In genomic region chr12:94730846-94731245, GRCh38 we compare ENCODE assay signal across 19 cellular contexts.
DNase-seq lines count a peak whose midpoint lies in the region; ATAC-seq and TF ChIP-seq lines count a peak whose summit lies in the region.
"Had no signal": no experiment of that assay in that cellular context is flagged by ENCODE, and none has a peak within 500 bp of the region (broad histone marks: within the 10 kb centered on the region; RNA-seq: fewer than 3 reads in every experiment).

No MANE protein-coding gene starts in this region.

- peak; percentile 71 for DNase-seq in NCI-H2107 treated with DMSO at 0.1 percent for 48 hours (lab: John Stamatoyannopoulos, UW; ENCODE audit: unreplicated experiment)
- no peak for DNase-seq in NCI-H2107 (lab: John Stamatoyannopoulos, UW)
- DNase-seq in NCI-H2171 treated with DMSO at 0.1 percent for 48 hours (lab: John Stamatoyannopoulos, UW), result peak; percentile 83
- DNase-seq in SK-N-MC (ENCODE audit: low read depth, low spot score), result peak; percentile 47
- no peak for DNase-seq in BE2C
- no peak for DNase-seq in kidney glomerular epithelial cell (lab: John Stamatoyannopoulos, UW)
- DNase-seq: COR-L47, DMS53, NCI-H1048, NCI-H446 treated with DMSO at 0.1 percent for 48 hours, PC-3, T1000 had no signal

- ATAC-seq in GM19397 (IDR thresholded peaks at IDR 0.05; ENCODE audit: unreplicated experiment) (no peak), GM21367 (IDR thresholded peaks at IDR 0.05; ENCODE audit: unreplicated experiment) (no peak)
- ATAC-seq: HCT116, K562, PC-3 had no signal

- no peak for TF ChIP-seq CTCF in BE2C (IDR thresholded peaks at IDR 0.05; ENCODE audit: low read depth, low read length)

- H3K9ac ChIP-seq in SK-N-MC (ENCODE audit: insufficient read length), result no peak overlapping the region

- H3K4me3 ChIP-seq in SK-N-MC (no peak overlapping the region), BE2C (ENCODE audit: low read depth, low read length) (no peak overlapping the region)
- H3K4me3 ChIP-seq: K562, SJSA1 had no signal

- no peak overlapping the region for H3K27ac ChIP-seq in SK-N-MC
- H3K27ac ChIP-seq: C4-2B, HL-60, SJSA1 had no signal

- no peaks in the 10 kb centered on the region for H3K9me3 ChIP-seq in SK-N-MC (ENCODE audit: low read depth, low read length)
- no peaks in the 10 kb centered on the region for H3K9me3 ChIP-seq in BE2C
- H3K9me3 ChIP-seq: SJSA1 had no signal

- no peaks in the 10 kb centered on the region for H3K36me3 ChIP-seq in SK-N-MC (ENCODE audit: insufficient read depth, low read length)
- H3K36me3 ChIP-seq in BE2C, result no peaks in the 10 kb centered on the region
- H3K36me3 ChIP-seq: SJSA1 had no signal

- H3K27me3 ChIP-seq in BE2C, result no peaks in the 10 kb centered on the region; the same call in 1 of the 2 replicates
- H3K27me3 ChIP-seq: SJSA1 had no signal

- H3K4me1 ChIP-seq in BE2C, result no peaks in the 10 kb centered on the region
- H3K4me1 ChIP-seq: SJSA1 had no signal

Comparison
In these comparisons a context has a peak if more than half of its experiments do, and no peak if none do; other contexts are left out.
1. DNase-seq: peak in NCI-H2107 treated with DMSO at 0.1 percent for 48 hours (single experiment), NCI-H2171 treated with DMSO at 0.1 percent for 48 hours (single experiment) and SK-N-MC (single experiment); none in NCI-H2107 (single experiment), BE2C (single experiment) and kidney glomerular epithelial cell (single experiment).